ENCODE assay signal across 1 cellular context in genomic region chr12:12091977-12092663, GRCh38.
TF ChIP-seq lines count a peak whose summit lies in the region.

No MANE protein-coding gene starts in this region.

TF ChIP-seq in GM23338, 12 proteins besides CTCF, POLR2A, EP300 and RAD21 (continued from another document):
- no peak for TF ChIP-seq ZNF462 (CRISPR knock-in tag; IDR thresholded peaks at IDR 0.05)
